ENCODE assay signal across 10 cellular contexts in genomic region chr10:94076325-94076841, GRCh38.
DNase-seq lines count a peak whose midpoint lies in the region; ATAC-seq and TF ChIP-seq lines count a peak whose summit lies in the region.
"Had no signal": no experiment of that assay in that cellular context is flagged by ENCODE, and none has a peak within 500 bp of the region (broad histone marks: within the 10 kb centered on the region; RNA-seq: fewer than 3 reads in every experiment).

No MANE protein-coding gene starts in this region.

- peaks cover 9% of the 10 kb centered on the region for H3K27me3 Mint-ChIP-seq in activated CD4-positive, alpha-beta T cell treated with anti-CD3 and anti-CD28 coated beads for 36 hours
- H3K27me3 Mint-ChIP-seq in activated T-cell treated with anti-CD3 and anti-CD28 coated beads, Interleukin-2, amount 50 U/mL, for 72 hours (ENCODE audit: low read depth): no peaks in the 10 kb centered on the region

- H3K9me3 Mint-ChIP-seq in activated CD4-positive, alpha-beta T cell treated with anti-CD3 and anti-CD28 coated beads for 36 hours (ENCODE audit: low read depth): no peaks in the 10 kb centered on the region
- H3K9me3 Mint-ChIP-seq in activated T-cell treated with anti-CD3 and anti-CD28 coated beads, Interleukin-2, amount 50 U/mL, for 72 hours: peaks cover 0 to 2% of the 10 kb centered on the region in 2 donors
- H3K9me3 Mint-ChIP-seq: activated naive CD8-positive, alpha-beta T cell treated with anti-CD3 and anti-CD28 coated beads, Interleukin-2, amount 50 U/mL, for 24 hours had no signal

- H3K4me3 Mint-ChIP-seq in activated CD4-positive, alpha-beta T cell treated with anti-CD3 and anti-CD28 coated beads for 36 hours: no peak overlapping the region
- no peak overlapping the region for H3K4me3 Mint-ChIP-seq in activated T-cell treated with anti-CD3 and anti-CD28 coated beads, Interleukin-2, amount 50 U/mL, for 72 hours
- H3K4me3 Mint-ChIP-seq: activated naive CD8-positive, alpha-beta T cell treated with anti-CD3 and anti-CD28 coated beads, Interleukin-2, amount 50 U/mL, for 24 hours; natural killer cell had no signal

- CTCF ChIA-PET in activated CD4-positive, alpha-beta T cell treated with anti-CD3 and anti-CD28 coated beads for 36 hours (lab: Charles Lee): no interaction called here

- POLR2A ChIA-PET in activated CD4-positive, alpha-beta T cell treated with anti-CD3 and anti-CD28 coated beads for 36 hours (lab: Charles Lee): interaction anchor here (0.6 kb wide), 1 partner anchor 22 kb away, joined by 4 read pairs; no protein-coding TSS in a partner anchor

- no peaks in the 10 kb centered on the region for H3K36me3 Mint-ChIP-seq in activated CD4-positive, alpha-beta T cell treated with anti-CD3 and anti-CD28 coated beads for 36 hours (ENCODE audit: low read depth)
- no peaks in the 10 kb centered on the region for H3K36me3 Mint-ChIP-seq in activated T-cell treated with anti-CD3 and anti-CD28 coated beads, Interleukin-2, amount 50 U/mL, for 72 hours (ENCODE audit: insufficient read depth in 2 of 2)
- H3K36me3 Mint-ChIP-seq: natural killer cell had no signal

- H3K4me1 Mint-ChIP-seq in activated CD4-positive, alpha-beta T cell treated with anti-CD3 and anti-CD28 coated beads for 36 hours: no peaks in the 10 kb centered on the region
- no peaks in the 10 kb centered on the region for H3K4me1 Mint-ChIP-seq in activated T-cell treated with anti-CD3 and anti-CD28 coated beads, Interleukin-2, amount 50 U/mL, for 72 hours (ENCODE audit: low read depth)
- H3K4me1 Mint-ChIP-seq: activated naive CD8-positive, alpha-beta T cell treated with anti-CD3 and anti-CD28 coated beads, Interleukin-2, amount 50 U/mL, for 24 hours; natural killer cell had no signal

- peak; percentile 15 for DNase-seq in Daoy (ENCODE audit: low read depth)
- peak; percentile 11 for DNase-seq in globus pallidus (ENCODE audit: low spot score)
- peak; percentile 22 for DNase-seq in renal cortical epithelial cell (ENCODE audit: low read depth)
- no peak for DNase-seq in activated CD4-positive, alpha-beta T cell treated with anti-CD3 and anti-CD28 coated beads for 36 hours
- no peak for DNase-seq in activated T-cell treated with anti-CD3 and anti-CD28 coated beads, Interleukin-2, amount 50 U/mL, for 72 hours
- DNase-seq in activated effector memory CD4-positive, alpha-beta T cell treated with anti-CD3 and anti-CD28 coated beads, Interleukin-2, amount 50 U/mL, for 16 hours: no peak
- DNase-seq: activated naive CD8-positive, alpha-beta T cell treated with anti-CD3 and anti-CD28 coated beads, Interleukin-2, amount 50 U/mL, for 24 hours; natural killer cell had no signal

- intact Hi-C loops in activated CD4-positive, alpha-beta T cell treated with anti-CD3 and anti-CD28 coated beads for 36 hours (cut with DNase I, micrococcal nuclease): no loop called here

- ATAC-seq in SK-N-SH treated with all-trans-retinoic acid at 6 μM for 48 hours (peak; percentile 97), HG03108 (IDR thresholded peaks at IDR 0.05; ENCODE audit: unreplicated experiment) (no peak)
- ATAC-seq in activated CD4-positive, alpha-beta T cell treated with anti-CD3 and anti-CD28 coated beads for 36 hours: no peak
- ATAC-seq in activated T-cell treated with anti-CD3 and anti-CD28 coated beads, Interleukin-2, amount 50 U/mL, for 72 hours (replicated peaks in 1 of 2): no peak
- ATAC-seq: activated naive CD8-positive, alpha-beta T cell treated with anti-CD3 and anti-CD28 coated beads, Interleukin-2, amount 50 U/mL, for 24 hours; natural killer cell had no signal

- no peak overlapping the region for H3K27ac Mint-ChIP-seq in activated CD4-positive, alpha-beta T cell treated with anti-CD3 and anti-CD28 coated beads for 36 hours
- H3K27ac Mint-ChIP-seq in activated T-cell treated with anti-CD3 and anti-CD28 coated beads, Interleukin-2, amount 50 U/mL, for 72 hours: no peak overlapping the region
- H3K27ac Mint-ChIP-seq: activated naive CD8-positive, alpha-beta T cell treated with anti-CD3 and anti-CD28 coated beads, Interleukin-2, amount 50 U/mL, for 24 hours; natural killer cell had no signal

TF ChIP-seq in SK-N-SH treated with all-trans-retinoic acid at 6 μM for 48 hours, 23 proteins besides CTCF, POLR2A, EP300 and RAD21:
- TF ChIP-seq POU6F1 (CRISPR knock-in tag; IDR thresholded peaks at IDR 0.05; ENCODE audit: borderline replicate concordance, low read depth) (no peak), ARNTL (CRISPR knock-in tag; IDR thresholded peaks at IDR 0.05; ENCODE audit: borderline replicate concordance, low read depth) (no peak), CREB5 (CRISPR knock-in tag; IDR thresholded peaks at IDR 0.05; ENCODE audit: low read depth) (no peak), ESRRG (CRISPR knock-in tag; IDR thresholded peaks at IDR 0.05) (no peak), GLIS3 (CRISPR knock-in tag; IDR thresholded peaks at IDR 0.05) (no peak), SNAI2 (CRISPR knock-in tag; IDR thresholded peaks at IDR 0.05) (no peak), TCF4 (CRISPR knock-in tag; IDR thresholded peaks at IDR 0.05; ENCODE audit: borderline replicate concordance) (no peak), ZNF8 (CRISPR knock-in tag; IDR thresholded peaks at IDR 0.05) (no peak), ZNF565 (CRISPR knock-in tag; conservative IDR thresholded peaks at IDR 0.05; ENCODE audit: low read depth) (no peak), ZFP3 (CRISPR knock-in tag; IDR thresholded peaks at IDR 0.05) (no peak)
TF ChIP-seq in SK-N-SH treated with all-trans-retinoic acid at 6 μM for 48 hours: peak in this region for 0.

Comparison
In these comparisons a context has a peak if more than half of its experiments do, and no peak if none do; other contexts are left out.
1. DNase-seq: peak in Daoy (single experiment), globus pallidus (single experiment) and renal cortical epithelial cell (single experiment); none in activated CD4-positive, alpha-beta T cell treated with anti-CD3 and anti-CD28 coated beads for 36 hours (single experiment), activated T-cell treated with anti-CD3 and anti-CD28 coated beads, Interleukin-2, amount 50 U/mL, for 72 hours (0 of 2) and activated effector memory CD4-positive, alpha-beta T cell treated with anti-CD3 and anti-CD28 coated beads, Interleukin-2, amount 50 U/mL, for 16 hours (single experiment).